8 cellular contexts compared by ENCODE assay signal in genomic region chr20:13784271-13784892, GRCh38. TPM values are rescaled to one million over a fixed set of nuclear protein-coding genes. Genes with fewer than 3 reads are reported as not detected.
DNase-seq lines count a peak whose midpoint lies in the region; ATAC-seq and TF ChIP-seq lines count a peak whose summit lies in the region.

No MANE protein-coding gene starts in this region.

- peak; percentile 20 for ATAC-seq in HCT116

- no peaks in the 10 kb centered on the region for H3K27me3 ChIP-seq in HCT116 (ENCODE audit: insufficient read depth, low read length)
- no peaks in the 10 kb centered on the region for H3K27me3 ChIP-seq in SJSA1 (replicated peaks)
- no peaks in the 10 kb centered on the region for H3K27me3 ChIP-seq in skeletal muscle satellite cell (ENCODE audit: control insufficient read depth, insufficient read depth, low read length)

- intact Hi-C loops in HCT116 (cut with micrococcal nuclease), result no loop called here

- in situ Hi-C loops in G401 (cut with HindIII; ENCODE audit: low sequenced_read_pairs), result no loop called here

- H3K36me3 ChIP-seq in HCT116 (ENCODE audit: control insufficient read depth in 1 of 2, insufficient read depth in 2 of 2, low read length in 2 of 2) (peaks cover 15 to 17% of the 10 kb centered on the region in 2 experiments), SJSA1 (peaks cover 55% of the 10 kb centered on the region), skeletal muscle satellite cell (ENCODE audit: insufficient read depth, low read length) (peaks cover 20% of the 10 kb centered on the region)

- H3K27ac ChIP-seq in HCT116 (ENCODE audit: low read depth, low read length) (peak overlapping the region; percentile 64), SJSA1 (peak overlapping the region; percentile 55; the same call in 1 of the 2 replicates)

- POLR2A ChIA-PET in HCT116 (lab: Charles Lee), result interaction anchor here (1.2 kb wide), 1 partner anchor 145 kb away, joined by 3 read pairs; the partner anchor contains the start of gene TASP1

- H3K9ac ChIP-seq in HCT116 (ENCODE audit: low read length) (peak overlapping the region; percentile 86), skeletal muscle satellite cell (ENCODE audit: low read depth, low read length) (peak overlapping the region; percentile 94)

- H4K20me1 ChIP-seq in HCT116 (ENCODE audit: insufficient read depth), result 0 out of 2 replicates have a peak, but pooled peaks cover 5% of the 10 kb centered on the region

- no peak overlapping the region for H2AFZ ChIP-seq in HCT116 (ENCODE audit: low read depth, low read length, poor library complexity, severe bottlenecking)

- RAD21 ChIA-PET in HCT116 (lab: Charles Lee; ENCODE audit: low non-redundant PET in 1 of 2, low total read pairs in 2 of 2, uncharacterized antibody in 2 of 2, unreplicated experiment in 2 of 2), result no interaction called here

- no peak for TF ChIP-seq RAD21 in HCT116 (IDR thresholded peaks at IDR 0.05; ENCODE audit: low read depth)

- peak overlapping the region; percentile 67 for H3K4me3 ChIP-seq in GM12875 (ENCODE audit: low read depth, low read length)
- peak overlapping the region; percentile 80 to 99 for H3K4me3 ChIP-seq in HCT116 (replicated peaks in 1 of 2; ENCODE audit: low read depth in 1 of 2, low read length in 2 of 2)
- peak overlapping the region; percentile 72 for H3K4me3 ChIP-seq in SJSA1
- H3K4me3 ChIP-seq in skeletal muscle satellite cell (ENCODE audit: low read length), result peak overlapping the region; percentile 98

- H3K4me1 ChIP-seq in HCT116 (ENCODE audit: control insufficient read depth in 1 of 2, insufficient read depth in 2 of 2, low read length in 2 of 2) (peaks cover 7 to 18% of the 10 kb centered on the region in 2 experiments), SJSA1 (replicated peaks) (peaks cover 15% of the 10 kb centered on the region), skeletal muscle satellite cell (ENCODE audit: control insufficient read depth, insufficient read depth, low read length) (peaks cover 23% of the 10 kb centered on the region)

- no peaks in the 10 kb centered on the region for H3K9me3 ChIP-seq in HCT116 (ENCODE audit: control insufficient read depth in 1 of 2, insufficient read depth in 1 of 2, low read depth in 1 of 2, low read length in 2 of 2)
- H3K9me3 ChIP-seq in SJSA1 (replicated peaks), result no peaks in the 10 kb centered on the region
- no peaks in the 10 kb centered on the region for H3K9me3 ChIP-seq in skeletal muscle satellite cell (replicated peaks; ENCODE audit: low read length)

- H3K79me2 ChIP-seq in HCT116 (ENCODE audit: insufficient read depth, low read length), result peaks cover 94% of the 10 kb centered on the region

- TSS peak; percentile 61 for BruUV-seq in HCT116 (replicated peaks; lab: Mats Ljungman, UMichigan)

- H3K4me2 ChIP-seq in HCT116 (ENCODE audit: low read length) (peak overlapping the region; percentile 91), skeletal muscle satellite cell (ENCODE audit: low read length) (peak overlapping the region; percentile 92)

- TF ChIP-seq CTCF in GM12875 (IDR thresholded peaks at IDR 0.05; ENCODE audit: borderline replicate concordance, insufficient read depth, low read depth, low read length) (no peak), HCT116 (IDR thresholded peaks at IDR 0.05 in 2 of 3, conservative IDR thresholded peaks at IDR 0.05 in 1 of 3; ENCODE audit: borderline replicate concordance in 1 of 3, insufficient read depth in 1 of 3, low read depth in 2 of 3, low read length in 2 of 3) (no peak)

- DNase-seq in HCT116 (ENCODE audit: low read depth, low spot score) (no peak), SJSA1 (ENCODE audit: low read depth in 1 of 2, low spot score in 2 of 2) (no peak), glomerular visceral epithelial cell (ENCODE audit: extremely low spot score) (peak; percentile 2), foreskin melanocyte (no peak), NCI-H1694 treated with DMSO at 0.1 percent for 48 hours (lab: John Stamatoyannopoulos, UW) (no peak), G401 (ENCODE audit: low spot score) (no peak)

- no peaks in the 10 kb centered on the region for H3K9me2 ChIP-seq in HCT116 (ENCODE audit: insufficient read depth)

- peak; percentile 87 for TF ChIP-seq POLR2A in HCT116 (IDR thresholded peaks at IDR 0.05; ENCODE audit: borderline replicate concordance, extremely low read depth, insufficient read depth, insufficient read length)

- CTCF ChIA-PET in HCT116 (lab: Charles Lee), result interaction anchor here (0.6 to 2.8 kb wide), 2 partner anchors 13 to 414 kb away, joined by 3 to 23 read pairs; no protein-coding TSS in a partner anchor

TF ChIP-seq in HCT116, 20 proteins besides CTCF, POLR2A, EP300 and RAD21:
- no peak for TF ChIP-seq EZH2phosphoT487 (IDR thresholded peaks at IDR 0.05; ENCODE audit: borderline replicate concordance)

RNA-seq across cellular contexts. Expression of gene ESF1, which starts 0.3 kb away (rescaled TPM):
- total RNA-seq in HCT116 (2021; ENCODE audit: unreplicated experiment), result 25.4 TPM
- polyA plus RNA-seq in HCT116 (2012), result 8.4 and 13.4 TPM in 2 replicates
- 20.5 and 28.6 TPM in 2 replicates for total RNA-seq in SJSA1 (2014; rRNA removed; shearing (Covaris generic))
- 9.8 and 14.2 TPM in 2 replicates for total RNA-seq in skeletal muscle satellite cell (2012; rRNA removed)
- 12.1 and 15.4 TPM in 2 replicates for total RNA-seq in G401 (2014; rRNA removed; shearing (Covaris generic))

RNA-seq across cellular contexts. Expression of gene NDUFAF5, which starts 0.4 kb away (rescaled TPM):
- 30.8 TPM for total RNA-seq in HCT116 (2021; ENCODE audit: unreplicated experiment)
- 12.1 and 13.7 TPM in 2 replicates for polyA plus RNA-seq in HCT116 (2012)
- total RNA-seq in SJSA1 (2014; rRNA removed; shearing (Covaris generic)), result 40.0 and 65.0 TPM in 2 replicates
- 12.7 and 15.5 TPM in 2 replicates for total RNA-seq in skeletal muscle satellite cell (2012; rRNA removed)
- total RNA-seq in G401 (2014; rRNA removed; shearing (Covaris generic)), result 22.0 and 28.5 TPM in 2 replicates
